37 cellular contexts compared by ENCODE assay signal in the genomic region with DNA sequence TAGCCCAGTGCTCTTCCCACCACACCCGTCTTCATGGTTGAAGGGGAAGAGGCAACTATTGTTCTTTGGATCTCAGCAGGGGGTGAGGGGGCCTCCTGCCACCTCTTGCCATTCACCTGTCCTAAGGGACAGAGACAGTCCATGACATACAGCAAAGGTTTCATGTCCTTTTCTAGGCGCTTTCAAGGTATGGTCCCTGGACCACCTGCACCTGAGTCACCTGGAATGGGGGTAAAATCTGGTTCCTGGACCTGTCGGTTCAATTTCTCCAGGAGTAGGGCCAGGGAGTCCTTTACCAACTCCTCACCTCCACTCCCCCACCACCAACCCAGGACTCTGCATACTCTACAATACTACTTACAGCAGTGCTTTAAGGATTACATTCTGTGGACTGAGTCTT.
"Had no signal": no experiment of that assay in that cellular context is flagged by ENCODE, and none has a peak within 500 bp of the region (broad histone marks: within the 10 kb centered on the region; RNA-seq: fewer than 3 reads in every experiment).

No MANE protein-coding gene starts in this region.

- H3K9me3 ChIP-seq: adrenal gland, ascending aorta, body of pancreas, breast epithelium had no signal

- H3K4me3 Mint-ChIP-seq: activated naive CD4-positive, alpha-beta T cell treated with anti-CD3 and anti-CD28 coated beads for 36 hours; activated naive CD4-positive, alpha-beta T cell treated with anti-CD3 and anti-CD28 coated beads, Interleukin-2, amount 10 ng/mL, durations not matched to agents 7 days and 5 days; activated naive CD4-positive, alpha-beta T cell treated with anti-CD3 and anti-CD28 coated beads, Interleukin-2, amount 50 U/mL, for 24 hours; activated naive CD8-positive, alpha-beta T cell; activated naive CD8-positive, alpha-beta T cell treated with anti-CD3 and anti-CD28 coated beads for 36 hours; activated naive CD8-positive, alpha-beta T cell treated with anti-CD3 and anti-CD28 coated beads, Interleukin-2, amount 10 ng/mL, durations not matched to agents 7 days and 5 days; activated naive CD8-positive, alpha-beta T cell treated with anti-CD3 and anti-CD28 coated beads, Interleukin-2, amount 50 U/mL, for 24 hours; activated T-cell treated with anti-CD3 and anti-CD28 coated beads, Interleukin-2, amount 50 U/mL, for 24 hours; activated T-cell treated with anti-CD3 and anti-CD28 coated beads, Interleukin-2, amount 50 U/mL, for 4 hours; activated T-cell treated with anti-CD3 and anti-CD28 coated beads, Interleukin-2, amount 50 U/mL, for 72 hours; activated T-helper 1 cell treated with anti-CD3 and anti-CD28 coated beads, Interleukin-12 subunit alpha, Interleukin-12 subunit beta, Interleukin-2, Interleukin-4 antibody, amounts not matched to agents 30 ng/mL and 10 ng/mL and 1 ng/mL, durations not matched to agents 14 hours and 24 hours and 36 hours; activated T-helper 17 cell treated with anti-CD3 and anti-CD28 coated beads, Interleukin-2, amount 50 U/mL, for 72 hours; brain; central memory CD8-positive, alpha-beta T cell had no signal

- DNase-seq: activated effector memory CD4-positive, alpha-beta T cell treated with anti-CD3 and anti-CD28 coated beads, Interleukin-2, amount 50 U/mL, for 16 hours; activated effector memory CD4-positive, alpha-beta T cell treated with Interleukin-2 at 50 U/mL for 16 hours; activated gamma-delta T cell; activated gamma-delta T cell treated with Interleukin-2 at 50 U/mL for 16 hours; activated naive CD4-positive, alpha-beta T cell; activated naive CD4-positive, alpha-beta T cell treated with anti-CD3 and anti-CD28 coated beads for 36 hours; activated naive CD4-positive, alpha-beta T cell treated with anti-CD3 and anti-CD28 coated beads, Interleukin-2, amount 10 ng/mL, durations not matched to agents 7 days and 5 days; activated naive CD4-positive, alpha-beta T cell treated with anti-CD3 and anti-CD28 coated beads, Interleukin-2, amount 50 U/mL, for 16 hours; activated naive CD4-positive, alpha-beta T cell treated with Interleukin-2 at 50 U/mL for 16 hours; activated naive CD8-positive, alpha-beta T cell treated with anti-CD3 and anti-CD28 coated beads for 36 hours; activated naive CD8-positive, alpha-beta T cell treated with anti-CD3 and anti-CD28 coated beads, Interleukin-2, amount 10 ng/mL, durations not matched to agents 7 days and 5 days; activated naive CD8-positive, alpha-beta T cell treated with anti-CD3 and anti-CD28 coated beads, Interleukin-2, amount 50 U/mL, for 24 hours; activated T-cell treated with anti-CD3 and anti-CD28 coated beads, Interleukin-2, amount 50 U/mL, for 1 hour; activated T-cell treated with anti-CD3 and anti-CD28 coated beads, Interleukin-2, amount 50 U/mL, for 24 hours; activated T-cell treated with anti-CD3 and anti-CD28 coated beads, Interleukin-2, amount 50 U/mL, for 4 hours; activated T-cell treated with anti-CD3 and anti-CD28 coated beads, Interleukin-2, amount 50 U/mL, for 72 hours; adrenal gland; amniotic stem cell; amygdala; anterior cingulate cortex; aorta; brain microvascular endothelial cell; caudate nucleus; central memory CD4-positive, alpha-beta T cell; cerebellar nuclear complex had no signal

- H3K9me3 Mint-ChIP-seq: activated naive CD4-positive, alpha-beta T cell treated with anti-CD3 and anti-CD28 coated beads for 36 hours; activated naive CD4-positive, alpha-beta T cell treated with anti-CD3 and anti-CD28 coated beads, Interleukin-2, amount 10 ng/mL, durations not matched to agents 7 days and 5 days; activated naive CD4-positive, alpha-beta T cell treated with anti-CD3 and anti-CD28 coated beads, Interleukin-2, amount 50 U/mL, for 24 hours; activated naive CD4-positive, alpha-beta T cell treated with anti-CD3 and anti-CD28 coated beads, Interleukin-2, amount 50 U/mL, for 72 hours; activated naive CD8-positive, alpha-beta T cell treated with anti-CD3 and anti-CD28 coated beads for 36 hours; activated naive CD8-positive, alpha-beta T cell treated with anti-CD3 and anti-CD28 coated beads, Interleukin-2, amount 10 ng/mL, durations not matched to agents 7 days and 5 days; activated naive CD8-positive, alpha-beta T cell treated with anti-CD3 and anti-CD28 coated beads, Interleukin-2, amount 50 U/mL, for 24 hours; activated T-cell treated with anti-CD3 and anti-CD28 coated beads, Interleukin-2, amount 50 U/mL, for 24 hours; activated T-cell treated with anti-CD3 and anti-CD28 coated beads, Interleukin-2, amount 50 U/mL, for 4 hours; activated T-cell treated with anti-CD3 and anti-CD28 coated beads, Interleukin-2, amount 50 U/mL, for 72 hours; activated T-helper 1 cell treated with anti-CD3 and anti-CD28 coated beads, Interleukin-12 subunit alpha, Interleukin-12 subunit beta, Interleukin-2, Interleukin-4 antibody, amounts not matched to agents 30 ng/mL and 10 ng/mL and 1 ng/mL, durations not matched to agents 14 hours and 24 hours and 36 hours; activated T-helper 17 cell treated with anti-CD3 and anti-CD28 coated beads, Interleukin-2, amount 50 U/mL, for 72 hours; activated T-helper 2 cell treated with anti-CD3 and anti-CD28 coated beads, Interferon-gamma antibody, Interleukin-2, Interleukin-4, amounts not matched to agents 10 μg/mL and 5 μg/mL and 100 μg/mL, durations not matched to agents 14 hours and 24 hours and 36 hours; brain; central memory CD8-positive, alpha-beta T cell had no signal

- H3K4me1 ChIP-seq: adrenal gland, ascending aorta, body of pancreas, breast epithelium had no signal

- H3K36me3 Mint-ChIP-seq: activated naive CD8-positive, alpha-beta T cell treated with anti-CD3 and anti-CD28 coated beads for 36 hours had no signal

- H3K27me3 ChIP-seq: adrenal gland, ascending aorta, body of pancreas, brain microvascular endothelial cell, breast epithelium, cardiac muscle cell had no signal

- ATAC-seq: activated naive CD4-positive, alpha-beta T cell treated with anti-CD3 and anti-CD28 coated beads, Interleukin-2, amount 50 U/mL, for 72 hours; activated naive CD8-positive, alpha-beta T cell treated with anti-CD3 and anti-CD28 coated beads, Interleukin-2, amount 50 U/mL, for 24 hours; activated T-cell treated with anti-CD3 and anti-CD28 coated beads, Interleukin-2, amount 50 U/mL, for 4 hours; activated T-cell treated with anti-CD3 and anti-CD28 coated beads, Interleukin-2, amount 50 U/mL, for 72 hours; activated T-helper 17 cell treated with anti-CD3 and anti-CD28 coated beads, Interleukin-2, amount 50 U/mL, for 72 hours; body of pancreas had no signal

- H3K4me3 ChIP-seq: adrenal gland, ascending aorta, body of pancreas, breast epithelium, cardiac muscle cell had no signal

- H3K36me3 ChIP-seq: breast epithelium, cardiac muscle cell had no signal

- H3K27ac Mint-ChIP-seq: activated naive CD4-positive, alpha-beta T cell treated with anti-CD3 and anti-CD28 coated beads for 36 hours; activated naive CD4-positive, alpha-beta T cell treated with anti-CD3 and anti-CD28 coated beads, Interleukin-2, amount 10 ng/mL, durations not matched to agents 7 days and 5 days; activated naive CD4-positive, alpha-beta T cell treated with anti-CD3 and anti-CD28 coated beads, Interleukin-2, amount 50 U/mL, for 24 hours; activated naive CD8-positive, alpha-beta T cell; activated naive CD8-positive, alpha-beta T cell treated with anti-CD3 and anti-CD28 coated beads for 36 hours; activated naive CD8-positive, alpha-beta T cell treated with anti-CD3 and anti-CD28 coated beads, Interleukin-2, amount 10 ng/mL, durations not matched to agents 7 days and 5 days; activated naive CD8-positive, alpha-beta T cell treated with anti-CD3 and anti-CD28 coated beads, Interleukin-2, amount 50 U/mL, for 24 hours; activated T-cell treated with anti-CD3 and anti-CD28 coated beads, Interleukin-2, amount 50 U/mL, for 24 hours; activated T-cell treated with anti-CD3 and anti-CD28 coated beads, Interleukin-2, amount 50 U/mL, for 72 hours; activated T-helper 1 cell treated with anti-CD3 and anti-CD28 coated beads, Interleukin-12 subunit alpha, Interleukin-12 subunit beta, Interleukin-2, Interleukin-4 antibody, amounts not matched to agents 30 ng/mL and 10 ng/mL and 1 ng/mL, durations not matched to agents 14 hours and 24 hours and 36 hours; activated T-helper 17 cell treated with anti-CD3 and anti-CD28 coated beads, Interleukin-2, amount 50 U/mL, for 72 hours; activated T-helper 2 cell treated with anti-CD3 and anti-CD28 coated beads, Interferon-gamma antibody, Interleukin-2, Interleukin-4, amounts not matched to agents 10 μg/mL and 5 μg/mL and 100 μg/mL, durations not matched to agents 14 hours and 24 hours and 36 hours; brain had no signal

- H3K4me1 Mint-ChIP-seq: activated naive CD4-positive, alpha-beta T cell treated with anti-CD3 and anti-CD28 coated beads, Interleukin-2, amount 50 U/mL, for 24 hours; activated naive CD8-positive, alpha-beta T cell treated with anti-CD3 and anti-CD28 coated beads for 36 hours; activated naive CD8-positive, alpha-beta T cell treated with anti-CD3 and anti-CD28 coated beads, Interleukin-2, amount 50 U/mL, for 24 hours; activated T-helper 17 cell treated with anti-CD3 and anti-CD28 coated beads, Interleukin-2, amount 50 U/mL, for 72 hours; brain; central memory CD8-positive, alpha-beta T cell had no signal

- H3K27me3 Mint-ChIP-seq: activated naive CD4-positive, alpha-beta T cell treated with anti-CD3 and anti-CD28 coated beads, Interleukin-2, amount 10 ng/mL, durations not matched to agents 7 days and 5 days; activated naive CD4-positive, alpha-beta T cell treated with anti-CD3 and anti-CD28 coated beads, Interleukin-2, amount 50 U/mL, for 24 hours; activated naive CD8-positive, alpha-beta T cell; activated naive CD8-positive, alpha-beta T cell treated with anti-CD3 and anti-CD28 coated beads for 36 hours; activated naive CD8-positive, alpha-beta T cell treated with anti-CD3 and anti-CD28 coated beads, Interleukin-2, amount 10 ng/mL, durations not matched to agents 7 days and 5 days; activated naive CD8-positive, alpha-beta T cell treated with anti-CD3 and anti-CD28 coated beads, Interleukin-2, amount 50 U/mL, for 24 hours; activated T-cell treated with anti-CD3 and anti-CD28 coated beads, Interleukin-2, amount 50 U/mL, for 24 hours; activated T-helper 17 cell treated with anti-CD3 and anti-CD28 coated beads, Interleukin-2, amount 50 U/mL, for 72 hours; brain; central memory CD8-positive, alpha-beta T cell had no signal

- H3K27ac ChIP-seq: adrenal gland, ascending aorta, body of pancreas, brain microvascular endothelial cell, breast epithelium, cardiac muscle cell had no signal
